ENCODE assay signal across 8 cellular contexts in the genomic region with DNA sequence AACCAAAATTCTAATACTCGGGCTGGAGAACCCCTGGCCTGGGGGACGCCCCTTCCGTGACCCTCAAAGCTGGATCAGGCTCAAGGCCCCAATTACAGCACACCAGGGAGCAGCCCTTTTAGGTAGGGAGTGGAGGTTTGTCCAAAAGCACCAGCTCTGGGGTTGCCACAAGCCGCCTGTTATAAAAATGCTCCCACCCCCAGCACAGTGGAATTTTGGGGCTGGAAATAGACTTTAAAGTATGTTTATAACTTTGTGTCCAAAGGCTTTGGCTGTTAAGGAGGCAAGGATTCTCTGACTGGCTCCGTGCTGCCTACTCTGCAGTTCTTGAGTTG. TPM values are rescaled to one million over a fixed set of nuclear protein-coding genes. Genes with fewer than 3 reads are reported as not detected.
A peak's percentile ranks its signal among the peaks of the same experiment; 100 is the strongest.
DNase-seq lines count a peak whose midpoint lies in the region; ATAC-seq and TF ChIP-seq lines count a peak whose summit lies in the region.

No MANE protein-coding gene starts in this region.

- H3F3A ChIP-seq in neural progenitor cell (ENCODE audit: low read depth), result peaks cover 18% of the 10 kb centered on the region

- H3K27ac Mint-ChIP-seq in CD4-positive, alpha-beta memory T cell, result peak overlapping the region; percentile 96 to 99 (median 97)
- no peak overlapping the region for H3K27ac Mint-ChIP-seq in neural progenitor cell

- peaks cover 9 to 25% (median 15%) of the 10 kb centered on the region in 4 donors for H3K4me1 Mint-ChIP-seq in CD4-positive, alpha-beta memory T cell
- H3K4me1 Mint-ChIP-seq in neural progenitor cell, result peaks cover 11% of the 10 kb centered on the region

- TF ChIP-seq CTCF in neural progenitor cell (IDR thresholded peaks at IDR 0.05), result no peak

- H3K36me3 Mint-ChIP-seq in CD4-positive, alpha-beta memory T cell, result peaks cover 8 to 59% of the 10 kb centered on the region in 2 donors
- H3K36me3 Mint-ChIP-seq in neural progenitor cell, result peaks cover 10% of the 10 kb centered on the region

- no peaks in the 10 kb centered on the region for H3K27me3 ChIP-seq in CD4-positive, alpha-beta memory T cell (ENCODE audit: insufficient read depth, low read length)
- H3K27me3 ChIP-seq in MG63 (no peaks in the 10 kb centered on the region), duodenal mucosa (ENCODE audit: control insufficient read depth in 1 of 2, insufficient read depth in 2 of 2, low read length in 2 of 2) (no peaks in the 10 kb centered on the region), neural progenitor cell (no peaks in the 10 kb centered on the region)

- CTCF ChIA-PET in CD4-positive, alpha-beta memory T cell (lab: Charles Lee; ENCODE audit: partially characterized antibody), result interaction anchor here (0.8 to 2.7 kb wide), 23 partner anchors 11 to 317 kb away, joined by 3 to 68 read pairs (median 4); a partner anchor contains a TSS

- H3K36me3 ChIP-seq in CD4-positive, alpha-beta memory T cell (ENCODE audit: insufficient read depth, low read length), result peaks cover 32% of the 10 kb centered on the region
- H3K36me3 ChIP-seq in MG63 (peaks cover 45% of the 10 kb centered on the region), duodenal mucosa (ENCODE audit: control insufficient read depth in 1 of 2, insufficient read depth in 2 of 2, low read length in 2 of 2) (peaks cover 16 to 40% of the 10 kb centered on the region in 2 donors), neural progenitor cell (no peaks in the 10 kb centered on the region)

- peaks cover 22% of the 10 kb centered on the region for H3K4me1 ChIP-seq in CD4-positive, alpha-beta memory T cell (ENCODE audit: insufficient read depth, low read length)
- peaks cover 6 to 15% of the 10 kb centered on the region in 2 donors for H3K4me1 ChIP-seq in duodenal mucosa (ENCODE audit: control insufficient read depth in 1 of 2, insufficient read depth in 2 of 2, low read length in 2 of 2)
- no peaks in the 10 kb centered on the region for H3K4me1 ChIP-seq in neural progenitor cell

- peak overlapping the region; percentile 84 to 87 for H3K9ac ChIP-seq in duodenal mucosa (ENCODE audit: low read depth in 1 of 2, low read length in 2 of 2)
- H3K9ac ChIP-seq in neural progenitor cell, result no peak overlapping the region

- no peak overlapping the region for H2AFZ ChIP-seq in neural progenitor cell (replicated peaks)

- H3K9me3 Mint-ChIP-seq in CD4-positive, alpha-beta memory T cell, result no peaks in the 10 kb centered on the region
- no peaks in the 10 kb centered on the region for H3K9me3 Mint-ChIP-seq in neural progenitor cell

- no peak overlapping the region for H3K4me2 ChIP-seq in neural progenitor cell

- no peaks in the 10 kb centered on the region for H3K27me3 Mint-ChIP-seq in CD4-positive, alpha-beta memory T cell
- peaks cover 2% of the 10 kb centered on the region for H3K27me3 Mint-ChIP-seq in neural progenitor cell (ENCODE audit: insufficient read depth, low read depth)

- H3K79me2 ChIP-seq in neural progenitor cell (ENCODE audit: low read depth), result no peaks in the 10 kb centered on the region

- DNase-seq in CD4-positive, alpha-beta memory T cell, result no peak
- no peak for DNase-seq in MG63
- DNase-seq in neural progenitor cell (ENCODE audit: low spot score), result no peak
- no peak for DNase-seq in DMS153 treated with DMSO at 0.1 percent for 48 hours (lab: John Stamatoyannopoulos, UW; ENCODE audit: unreplicated experiment)
- no peak for DNase-seq in NCI-H187 (lab: John Stamatoyannopoulos, UW)
- no peak for DNase-seq in retina

- ATAC-seq in HG02870 (IDR thresholded peaks at IDR 0.05; ENCODE audit: unreplicated experiment), result no peak

- H3K9me3 ChIP-seq in CD4-positive, alpha-beta memory T cell (ENCODE audit: control insufficient read depth in 1 of 2, low read length in 2 of 2), result no peaks in the 10 kb centered on the region
- H3K9me3 ChIP-seq in MG63 (no peaks in the 10 kb centered on the region), duodenal mucosa (ENCODE audit: control insufficient read depth in 1 of 2, low read length in 2 of 2) (no peaks in the 10 kb centered on the region), neural progenitor cell (ENCODE audit: low read depth) (no peaks in the 10 kb centered on the region)

- peaks cover 5% of the 10 kb centered on the region for H4K20me1 ChIP-seq in neural progenitor cell (ENCODE audit: low read depth)

- POLR2A ChIA-PET in CD4-positive, alpha-beta memory T cell (lab: Charles Lee; ENCODE audit: partially characterized antibody), result interaction anchor here (0.6 to 4.0 kb wide), 24 partner anchors 10 to 228 kb away, joined by 3 to 46 read pairs (median 4); a partner anchor contains a TSS

- H3K4me3 ChIP-seq in CD4-positive, alpha-beta memory T cell (ENCODE audit: low read length in 2 of 2), result peak overlapping the region in 1 of 2 donors; percentile 96
- H3K4me3 ChIP-seq in MG63 (peak overlapping the region; percentile 90), duodenal mucosa (ENCODE audit: low read depth in 1 of 2, low read length in 2 of 2) (peak overlapping the region in 1 of 2 donors; percentile 96), neural progenitor cell (no peak overlapping the region)

- intact Hi-C loops in CD4-positive, alpha-beta memory T cell (cut with micrococcal nuclease), result no loop called here

- H3K27ac ChIP-seq in CD4-positive, alpha-beta memory T cell (ENCODE audit: low read depth, low read length), result peak overlapping the region; percentile 92
- H3K27ac ChIP-seq in duodenal mucosa (ENCODE audit: low read depth, low read length) (no peak overlapping the region), neural progenitor cell (no peak overlapping the region)

- peak overlapping the region; percentile 90 to 99 (median 99) for H3K4me3 Mint-ChIP-seq in CD4-positive, alpha-beta memory T cell
- peak overlapping the region; percentile 89 for H3K4me3 Mint-ChIP-seq in neural progenitor cell

RNA-seq across cellular contexts. Expression of a gene that starts 0.6 kb away (rescaled TPM):
- 100 to 1,000 TPM; 101 to 105 TPM for total RNA-seq in CD4-positive, alpha-beta memory T cell
- 10 to 100 TPM; 28.4 to 49.7 TPM for polyA plus RNA-seq in CD4-positive, alpha-beta memory T cell
- 2.7 and 12.4 TPM in 2 replicates for total RNA-seq in MG63 (2014; rRNA removed; shearing (Covaris generic); ENCODE audit: low replicate concordance)
- total RNA-seq in neural progenitor cell (ENCODE audit: low replicate concordance), result 6.4 and 7.9 TPM in 2 replicates

RNA-seq across cellular contexts. Expression of a gene that starts 16.0 kb away (rescaled TPM):
- total RNA-seq in CD4-positive, alpha-beta memory T cell, result 10 to 100 TPM; 70.7 to 72.4 TPM
- polyA plus RNA-seq in CD4-positive, alpha-beta memory T cell, result 10 to 100 TPM; 27.2 to 37.7 TPM
- total RNA-seq in MG63 (2014; rRNA removed; shearing (Covaris generic); ENCODE audit: low replicate concordance), result 0.79 TPM in 1 of 2 replicates, not detected in the other
- total RNA-seq in neural progenitor cell (ENCODE audit: low replicate concordance), result 21.2 and 64.8 TPM in 2 replicates

RNA-seq across cellular contexts. Expression of a gene that starts 19.5 kb away (rescaled TPM):
- total RNA-seq in CD4-positive, alpha-beta memory T cell, result 100 to 1,000 TPM; 137 to 139 TPM
- 10 to 100 TPM; 21.3 to 54.7 TPM for polyA plus RNA-seq in CD4-positive, alpha-beta memory T cell
- total RNA-seq in MG63 (2014; rRNA removed; shearing (Covaris generic); ENCODE audit: low replicate concordance), result 30.6 and 70.8 TPM in 2 replicates
- 19.2 and 181 TPM in 2 replicates for total RNA-seq in neural progenitor cell (ENCODE audit: low replicate concordance)

RNA-seq across cellular contexts. Expression of a gene that starts 24.6 kb away (rescaled TPM):
- 100 to 1,000 TPM; 152 to 156 TPM for total RNA-seq in CD4-positive, alpha-beta memory T cell
- polyA plus RNA-seq in CD4-positive, alpha-beta memory T cell, result 100 to 1,000 TPM in 1 of 2 donors, 10 to 100 TPM in 1; 97.3 to 113 TPM
- total RNA-seq in MG63 (2014; rRNA removed; shearing (Covaris generic); ENCODE audit: low replicate concordance), result 7.1 and 18.0 TPM in 2 replicates
- total RNA-seq in neural progenitor cell (ENCODE audit: low replicate concordance), result 22.6 and 29.5 TPM in 2 replicates

RNA-seq across cellular contexts. Expression of a gene that starts 25.5 kb away (rescaled TPM):
- 10 to 100 TPM; 46.5 to 56.3 TPM for total RNA-seq in CD4-positive, alpha-beta memory T cell
- 10 to 100 TPM in 1 of 2 donors, 1 to 10 TPM in 1; 3.9 to 11.8 TPM for polyA plus RNA-seq in CD4-positive, alpha-beta memory T cell
- total RNA-seq in MG63 (2014; rRNA removed; shearing (Covaris generic); ENCODE audit: low replicate concordance), result 2.4 and 15.5 TPM in 2 replicates
- total RNA-seq in neural progenitor cell (ENCODE audit: low replicate concordance), result 3.2 and 4.8 TPM in 2 replicates

Comparison
In these comparisons a context has a peak if more than half of its experiments do, and no peak if none do; other contexts are left out.
1. RNA of a gene that starts 16.0 kb away (total RNA-seq): 70.7 to 72.4 TPM in CD4-positive, alpha-beta memory T cell and 21.2 to 64.8 TPM in neural progenitor cell; 0.79 TPM in MG63; every median in the first group is over 10 times any median in the second.